23 cellular contexts compared by ENCODE assay signal in genomic region chr9:135821116-135821515, GRCh38.
"Had no signal": no experiment of that assay in that cellular context is flagged by ENCODE, and none has a peak within 500 bp of the region (broad histone marks: within the 10 kb centered on the region; RNA-seq: fewer than 3 reads in every experiment).

No MANE protein-coding gene starts in this region.

- H3K27me3 ChIP-seq: esophagus muscularis mucosa, gastrocnemius medialis, hepatocyte, pancreas, right lobe of liver, tibial nerve had no signal

- H3K4me3 Mint-ChIP-seq: dendritic cell treated with granulocyte-macrophage colony-stimulating factor and Interleukin-4, amounts not matched to agents 40 ng/mL and 50 ng/mL, for 4 days; effector memory CD8-positive, alpha-beta T cell; naive thymus-derived CD4-positive, alpha-beta T cell; nephron progenitor cell; stimulated activated effector memory CD8-positive, alpha-beta T cell treated with anti-CD3 and anti-CD28 coated beads, Interleukin-12 subunit alpha, Interleukin-12 subunit beta, amount 100 ng/mL, for 72 hours had no signal

- H3K27me3 Mint-ChIP-seq: dendritic cell treated with granulocyte-macrophage colony-stimulating factor and Interleukin-4, amounts not matched to agents 40 ng/mL and 50 ng/mL, for 4 days; effector memory CD8-positive, alpha-beta T cell; naive thymus-derived CD4-positive, alpha-beta T cell had no signal

- H3K4me1 ChIP-seq: esophagus muscularis mucosa, gastrocnemius medialis, pancreas, psoas muscle, right lobe of liver, tibial nerve had no signal

- H3K27ac ChIP-seq: epithelial cell of prostate, esophagus muscularis mucosa, gastrocnemius medialis, hepatocyte, pancreas, psoas muscle, right lobe of liver, tibial nerve had no signal

- DNase-seq: central memory CD4-positive, alpha-beta T cell; effector memory CD8-positive, alpha-beta T cell; gastrocnemius medialis; glutamatergic neuron; kidney; left colon; left ventricle myocardium superior; mesendoderm; naive thymus-derived CD4-positive, alpha-beta T cell; nephron progenitor cell; pancreas; psoas muscle; retina; stimulated activated CD4-positive, alpha-beta T cell treated with anti-CD3 and anti-CD28 coated beads, Interleukin-4, amount 100 ng/mL, for 1 hour; stimulated activated CD8-positive, alpha-beta memory T cell treated with anti-CD3 and anti-CD28 coated beads, Interleukin-4, amount 100 ng/mL, for 48 hours; stimulated activated naive CD8-positive, alpha-beta T cell treated with anti-CD3 and anti-CD28 coated beads, Interleukin-15, Interleukin-2, amounts not matched to agents 100 U/mL and 50 U/mL, for 24 hours had no signal

- H3K9me3 ChIP-seq: esophagus muscularis mucosa, gastrocnemius medialis, pancreas, psoas muscle, right lobe of liver, tibial nerve had no signal

- FAIRE-seq: kidney, pancreas had no signal

- H3K27ac Mint-ChIP-seq: dendritic cell treated with granulocyte-macrophage colony-stimulating factor and Interleukin-4, amounts not matched to agents 40 ng/mL and 50 ng/mL, for 4 days; effector memory CD8-positive, alpha-beta T cell; naive thymus-derived CD4-positive, alpha-beta T cell; stimulated activated effector memory CD8-positive, alpha-beta T cell treated with anti-CD3 and anti-CD28 coated beads, Interleukin-12 subunit alpha, Interleukin-12 subunit beta, amount 100 ng/mL, for 72 hours had no signal

- ATAC-seq: effector memory CD8-positive, alpha-beta T cell; gastrocnemius medialis; left colon; left ventricle myocardium superior; naive thymus-derived CD4-positive, alpha-beta T cell; pancreas; psoas muscle; right lobe of liver; stimulated activated effector memory CD8-positive, alpha-beta T cell treated with anti-CD3 and anti-CD28 coated beads, Interleukin-12 subunit alpha, Interleukin-12 subunit beta, amount 100 ng/mL, for 72 hours; stimulated activated naive CD8-positive, alpha-beta T cell treated with anti-CD3 and anti-CD28 coated beads, Interleukin-15, Interleukin-2, amounts not matched to agents 100 U/mL and 50 U/mL, for 24 hours had no signal

- H3K4me3 ChIP-seq: esophagus muscularis mucosa, gastrocnemius medialis, hepatocyte, pancreas, psoas muscle, right lobe of liver, tibial nerve had no signal

- H3K9me3 Mint-ChIP-seq: dendritic cell treated with granulocyte-macrophage colony-stimulating factor and Interleukin-4, amounts not matched to agents 40 ng/mL and 50 ng/mL, for 4 days; effector memory CD8-positive, alpha-beta T cell; naive thymus-derived CD4-positive, alpha-beta T cell; nephron progenitor cell; stimulated activated effector memory CD8-positive, alpha-beta T cell treated with anti-CD3 and anti-CD28 coated beads, Interleukin-12 subunit alpha, Interleukin-12 subunit beta, amount 100 ng/mL, for 72 hours had no signal
